ENCODE assay signal across 16 cellular contexts in the genomic region with DNA sequence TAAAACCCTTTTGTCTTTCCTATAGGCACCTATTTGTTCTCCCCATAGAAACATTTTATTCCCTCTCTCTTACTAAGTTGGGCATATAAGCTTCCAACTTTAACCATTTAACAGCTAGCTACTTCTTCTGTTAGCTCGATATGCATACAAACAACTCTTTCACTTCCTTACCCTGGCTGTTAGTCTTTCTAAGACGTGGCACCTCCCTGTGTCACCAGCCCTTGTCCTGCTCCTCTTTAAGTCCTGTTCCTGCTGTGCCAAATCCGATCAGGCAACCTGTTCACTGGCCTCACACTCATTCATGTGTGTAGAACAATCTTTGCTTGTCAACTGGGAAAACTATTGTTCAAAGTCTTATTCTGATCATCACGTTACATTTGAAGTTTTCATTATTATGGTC.
DNase-seq lines count a peak whose midpoint lies in the region; ATAC-seq lines count a peak whose summit lies in the region.
"Had no signal": no experiment of that assay in that cellular context is flagged by ENCODE, and none has a peak within 500 bp of the region (broad histone marks: within the 10 kb centered on the region; RNA-seq: fewer than 3 reads in every experiment).

No MANE protein-coding gene starts in this region.

- no peaks in the 10 kb centered on the region for H3K27me3 ChIP-seq in CD4-positive, CD25-positive, alpha-beta regulatory T cell (ENCODE audit: control insufficient read depth, insufficient read depth, low read length)
- H3K27me3 ChIP-seq: brain microvascular endothelial cell, upper lobe of left lung had no signal

- H3K27ac Mint-ChIP-seq in CD4-positive, CD25-positive, alpha-beta regulatory T cell, result peak overlapping the region in 2 of 3 donors; percentile 34 to 95
- H3K27ac Mint-ChIP-seq in IgD-negative memory B cell, result peak overlapping the region in 2 of 3 donors; percentile 58 to 75

- no peak for DNase-seq in CD4-positive, CD25-positive, alpha-beta regulatory T cell
- DNase-seq in DMS153 (lab: John Stamatoyannopoulos, UW) (no peak), DMS53 treated with DMSO at 0.1 percent for 48 hours (lab: John Stamatoyannopoulos, UW; ENCODE audit: unreplicated experiment) (no peak), NCI-H1694 treated with DMSO at 0.1 percent for 48 hours (lab: John Stamatoyannopoulos, UW) (no peak)
- no peak for DNase-seq in central memory CD4-positive, alpha-beta T cell
- DNase-seq: activated gamma-delta T cell treated with Interleukin-2 at 50 U/mL for 16 hours, brain microvascular endothelial cell, glutamatergic neuron, NCI-H187 treated with DMSO at 0.1 percent for 48 hours, upper lobe of left lung had no signal

- no peaks in the 10 kb centered on the region for H3K36me3 ChIP-seq in CD4-positive, CD25-positive, alpha-beta regulatory T cell (ENCODE audit: control insufficient read depth, insufficient read depth, low read length)
- H3K36me3 ChIP-seq: brain microvascular endothelial cell, upper lobe of left lung had no signal

- H3K4me3 ChIP-seq in CD4-positive, CD25-positive, alpha-beta regulatory T cell (ENCODE audit: low read depth, low read length), result peak overlapping the region; percentile 14
- H3K4me3 ChIP-seq: upper lobe of left lung had no signal

- no peaks in the 10 kb centered on the region for H3K36me3 Mint-ChIP-seq in CD4-positive, CD25-positive, alpha-beta regulatory T cell
- H3K36me3 Mint-ChIP-seq in IgD-negative memory B cell, result no peaks in the 10 kb centered on the region

- H3K27ac ChIP-seq in CD4-positive, CD25-positive, alpha-beta regulatory T cell (ENCODE audit: insufficient read depth, low read length, poor library complexity, severe bottlenecking), result no peak overlapping the region
- H3K27ac ChIP-seq: brain microvascular endothelial cell, upper lobe of left lung had no signal

- ATAC-seq in CD4-positive, CD25-positive, alpha-beta regulatory T cell (ENCODE audit: low read depth in 2 of 2), result no peak
- ATAC-seq in GM19372 (IDR thresholded peaks at IDR 0.05; ENCODE audit: low read depth, unreplicated experiment) (peak; percentile 43), HG02870 (IDR thresholded peaks at IDR 0.05; ENCODE audit: unreplicated experiment) (peak; percentile 37)
- ATAC-seq: left lobe of liver, SK-N-SH treated with all-trans-retinoic acid at 6 μM for 48 hours had no signal

- no peaks in the 10 kb centered on the region for H3K4me1 Mint-ChIP-seq in CD4-positive, CD25-positive, alpha-beta regulatory T cell
- H3K4me1 Mint-ChIP-seq in IgD-negative memory B cell, result peaks cover 19 to 21% (median 20%) of the 10 kb centered on the region in 3 donors

- H3K4me1 ChIP-seq in CD4-positive, CD25-positive, alpha-beta regulatory T cell (ENCODE audit: control insufficient read depth, insufficient read depth, low read length, poor library complexity, severe bottlenecking), result no peaks in the 10 kb centered on the region
- H3K4me1 ChIP-seq: upper lobe of left lung had no signal

- no peaks in the 10 kb centered on the region for H3K9me3 ChIP-seq in CD4-positive, CD25-positive, alpha-beta regulatory T cell (ENCODE audit: control insufficient read depth in 2 of 2, low read length in 2 of 2)
- H3K9me3 ChIP-seq: upper lobe of left lung had no signal

- peak overlapping the region in 1 of 4 donors; percentile 46 for H3K4me3 Mint-ChIP-seq in CD4-positive, CD25-positive, alpha-beta regulatory T cell
- H3K4me3 Mint-ChIP-seq in IgD-negative memory B cell, result peak overlapping the region; percentile 54 to 88 (median 74)
- H3K4me3 Mint-ChIP-seq: nephron had no signal

- H3K9me3 Mint-ChIP-seq in CD4-positive, CD25-positive, alpha-beta regulatory T cell, result peaks cover 0 to 12% (median 6%) of the 10 kb centered on the region in 7 donors
- H3K9me3 Mint-ChIP-seq in IgD-negative memory B cell, result no peaks in the 10 kb centered on the region
- H3K9me3 Mint-ChIP-seq: nephron had no signal

- no peaks in the 10 kb centered on the region for H3K27me3 Mint-ChIP-seq in CD4-positive, CD25-positive, alpha-beta regulatory T cell
- no peaks in the 10 kb centered on the region for H3K27me3 Mint-ChIP-seq in IgD-negative memory B cell

Comparison
In these comparisons a context has a peak if more than half of its experiments do, and no peak if none do; other contexts are left out.
1. ATAC-seq: peak in GM19372 (single experiment) and HG02870 (single experiment); none in CD4-positive, CD25-positive, alpha-beta regulatory T cell (0 of 2).